ENCODE assay signal across 1 cellular context in genomic region chr9:113622600-113623400, GRCh38.
A peak's percentile ranks its signal among the peaks of the same experiment; 100 is the strongest.
TF ChIP-seq lines count a peak whose summit lies in the region.

No MANE protein-coding gene starts in this region.

TF ChIP-seq in WTC11, 78 proteins besides CTCF, POLR2A, EP300 and RAD21 (continued from another document):
- TF ChIP-seq ZNF532 (CRISPR knock-in tag; IDR thresholded peaks at IDR 0.05; ENCODE audit: borderline replicate concordance) (no peak), ESRRA (CRISPR knock-in tag; IDR thresholded peaks at IDR 0.05; ENCODE audit: borderline replicate concordance) (no peak), SP1 (CRISPR knock-in tag; conservative IDR thresholded peaks at IDR 0.05) (peak; percentile 51), ZNF423 (CRISPR knock-in tag; IDR thresholded peaks at IDR 0.05) (peak; percentile 74), TEAD4 (CRISPR knock-in tag; IDR thresholded peaks at IDR 0.05) (no peak), ELF4 (CRISPR knock-in tag; IDR thresholded peaks at IDR 0.05; ENCODE audit: low read depth) (no peak), MYBL2 (CRISPR knock-in tag; IDR thresholded peaks at IDR 0.05) (no peak), CBFB (CRISPR knock-in tag; IDR thresholded peaks at IDR 0.05; ENCODE audit: low read depth) (no peak)
- TF ChIP-seq, protein P1, sequence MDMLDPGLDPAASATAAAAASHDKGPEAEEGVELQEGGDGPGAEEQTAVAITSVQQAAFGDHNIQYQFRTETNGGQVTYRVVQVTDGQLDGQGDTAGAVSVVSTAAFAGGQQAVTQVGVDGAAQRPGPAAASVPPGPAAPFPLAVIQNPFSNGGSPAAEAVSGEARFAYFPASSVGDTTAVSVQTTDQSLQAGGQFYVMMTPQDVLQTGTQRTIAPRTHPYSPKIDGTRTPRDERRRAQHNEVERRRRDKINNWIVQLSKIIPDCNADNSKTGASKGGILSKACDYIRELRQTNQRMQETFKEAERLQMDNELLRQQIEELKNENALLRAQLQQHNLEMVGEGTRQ (CRISPR knock-in tag; IDR thresholded peaks at IDR 0.05) = peak; percentile 66
